In the genomic region with DNA sequence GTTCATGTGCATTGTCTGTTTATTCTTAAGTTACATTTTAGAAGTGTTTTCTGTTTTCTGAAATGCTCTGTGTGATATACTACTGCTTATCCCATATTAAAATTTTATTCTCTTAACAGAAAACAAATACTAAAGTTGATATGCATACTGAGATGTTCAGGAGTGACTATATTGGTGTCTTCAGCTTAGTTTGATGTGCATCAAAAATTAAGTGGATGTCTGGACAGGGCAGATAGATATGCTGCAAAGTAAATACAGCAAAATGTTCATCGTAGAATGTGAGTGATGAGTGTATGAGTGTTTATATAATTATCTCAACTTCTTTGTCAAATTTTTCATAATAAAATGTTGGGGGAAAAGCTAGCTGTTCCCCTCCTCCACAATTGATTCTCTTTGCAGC, we compare ENCODE assay signal across 21 cellular contexts. TPM values are rescaled to one million over a fixed set of nuclear protein-coding genes. Genes with fewer than 3 reads are reported as not detected.
A peak's percentile ranks its signal among the peaks of the same experiment; 100 is the strongest.
DNase-seq lines count a peak whose midpoint lies in the region; ATAC-seq, FAIRE-seq and TF ChIP-seq lines count a peak whose summit lies in the region.
"Had no signal": no experiment of that assay in that cellular context is flagged by ENCODE, and none has a peak within 500 bp of the region (broad histone marks: within the 10 kb centered on the region; RNA-seq: fewer than 3 reads in every experiment).

No MANE protein-coding gene starts in this region.

- RAD21 ChIA-PET in GM12878 (lab: Charles Lee; ENCODE audit: unreplicated experiment) = interaction anchor here (0.8 to 1.5 kb wide), 3 partner anchors 12 to 23 kb away, joined by 3 to 4 read pairs (median 4); a partner anchor contains a TSS

- H3K4me2 ChIP-seq in GM12878 (ENCODE audit: control insufficient read depth, insufficient read depth) = no peak overlapping the region; the same call in 1 of the 2 replicates

- peak overlapping the region; percentile 63 for H3K27ac Mint-ChIP-seq in activated CD8-positive, alpha-beta T cell treated with anti-CD3 and anti-CD28 coated beads for 36 hours
- no peak overlapping the region for H3K27ac Mint-ChIP-seq in activated CD8-positive, alpha-beta T cell treated with anti-CD3 and anti-CD28 coated beads, Interleukin-2, amount 10 ng/mL, durations not matched to agents 7 days and 5 days
- H3K27ac Mint-ChIP-seq in osteocyte (ENCODE audit: unreplicated experiment) = peak overlapping the region; percentile 62

- no peak for TF ChIP-seq RAD21 in GM12878 (IDR thresholded peaks at IDR 0.05; ENCODE audit: insufficient read depth, low read depth, low read length)

- CTCF ChIA-PET in activated CD8-positive, alpha-beta T cell treated with anti-CD3 and anti-CD28 coated beads for 36 hours (lab: Charles Lee) = interaction anchor here (1.2 to 1.4 kb wide), 3 partner anchors 12 to 23 kb away, joined by 3 to 4 read pairs (median 4); no protein-coding TSS in a partner anchor
- CTCF ChIA-PET in activated CD8-positive, alpha-beta T cell treated with anti-CD3 and anti-CD28 coated beads, Interleukin-2, amount 10 ng/mL, durations not matched to agents 7 days and 5 days (lab: Charles Lee) = interaction anchor here (1.1 kb wide), 1 partner anchor 23 kb away, joined by 3 read pairs; no protein-coding TSS in a partner anchor
- CTCF ChIA-PET in GM12878 (lab: Yijun Ruan, JAX) = interaction anchor here (1.4 to 2.1 kb wide), 2 partner anchors 12 to 564 kb away, joined by 4 to 7 read pairs; no protein-coding TSS in a partner anchor

- TF ChIP-seq CTCF in activated CD8-positive, alpha-beta T cell treated with anti-CD3 and anti-CD28 coated beads for 36 hours (IDR thresholded peaks at IDR 0.05) = no peak
- TF ChIP-seq CTCF in GM12878 (IDR thresholded peaks at IDR 0.05 in 2 of 3, conservative IDR thresholded peaks at IDR 0.05 in 1 of 3; ENCODE audit: control insufficient read depth in 2 of 3, extremely low read depth in 1 of 3, insufficient read depth in 1 of 3, low read depth in 3 of 3, low read length in 3 of 3) (no peak), osteocyte (IDR thresholded peaks at IDR 0.05) (no peak), upper lobe of right lung (IDR thresholded peaks at IDR 0.05) (no peak), sigmoid colon (IDR thresholded peaks at IDR 0.05) (no peak)

- H3K9me3 ChIP-seq in GM12878 (replicated peaks; ENCODE audit: control insufficient read depth, insufficient read depth, low read length) = no peaks in the 10 kb centered on the region; the same call in 1 of the 3 replicates
- no peaks in the 10 kb centered on the region for H3K9me3 ChIP-seq in upper lobe of right lung
- no peaks in the 10 kb centered on the region for H3K9me3 ChIP-seq in sigmoid colon
- H3K9me3 ChIP-seq: body of pancreas, uterus had no signal

- no peak for FAIRE-seq in GM12878 (lab: Jason Lieb, UNC)

- intact Hi-C loops in activated CD8-positive, alpha-beta T cell treated with anti-CD3 and anti-CD28 coated beads for 36 hours (cut with micrococcal nuclease) = no loop called here
- intact Hi-C loops in GM12878 (cut with micrococcal nuclease; ENCODE audit: unreplicated experiment) = no loop called here
- intact Hi-C loops in upper lobe of right lung (cut with DNase I) = no loop called here
- intact Hi-C loops in sigmoid colon (cut with DNase I) = no loop called here

- DNase-seq in activated CD8-positive, alpha-beta T cell treated with anti-CD3 and anti-CD28 coated beads for 36 hours = no peak
- no peak for DNase-seq in activated CD8-positive, alpha-beta T cell treated with anti-CD3 and anti-CD28 coated beads, Interleukin-2, amount 10 ng/mL, durations not matched to agents 7 days and 5 days
- DNase-seq in NCI-H69 (lab: John Stamatoyannopoulos, UW) (peak; percentile 43), GM12878 (ENCODE audit: low read depth, low spot score) (no peak), osteocyte (ENCODE audit: extremely low spot score, unreplicated experiment) (no peak), upper lobe of right lung (no peak), HPDE6-E6E7 (ENCODE audit: extremely low spot score) (no peak), sigmoid colon (no peak)
- DNase-seq: 8988T; activated naive CD4-positive, alpha-beta T cell treated with anti-CD3 and anti-CD28 coated beads for 36 hours; body of pancreas; cortex of kidney; DMS 273 treated with DMSO at 0.1 percent for 48 hours; GDM1; NCI-H2029 treated with DMSO at 0.1 percent for 48 hours; NCI-H446 treated with DMSO at 0.1 percent for 48 hours; NK-92 treated with Interleukin-12 subunit alpha and Interleukin-12 subunit beta, amount 100 ng/mL, for 24 hours; RPMI8226; uterus had no signal

- no peak overlapping the region for H3K9ac ChIP-seq in GM12878 (ENCODE audit: control insufficient read depth, insufficient read depth, low read length)

- H3K27ac ChIP-seq in GM12878 (ENCODE audit: control insufficient read depth, insufficient read depth) (peak overlapping the region; percentile 0; the same call in 1 of the 2 replicates), upper lobe of right lung (no peak overlapping the region), sigmoid colon (peak overlapping the region in 1 of 4 donors; percentile 50)
- H3K27ac ChIP-seq: uterus had no signal

- SMC1A ChIA-PET in GM12878 (lab: Charles Lee; ENCODE audit: uncharacterized antibody, unreplicated experiment) = interaction anchor here (0.7 to 2.0 kb wide), 4 partner anchors 12 to 24 kb away, joined by 3 to 13 read pairs (median 4); a partner anchor contains a TSS

- H2AFZ ChIP-seq in GM12878 (ENCODE audit: control insufficient read depth, low read depth, low read length) = no peak overlapping the region

- no peaks in the 10 kb centered on the region; a peak in 1 of 4 replicates for H3K36me3 ChIP-seq in GM12878 (ENCODE audit: control insufficient read depth in 2 of 2, insufficient read depth in 2 of 2, low read length in 1 of 2)
- no peaks in the 10 kb centered on the region for H3K36me3 ChIP-seq in upper lobe of right lung
- peaks cover 0 to under 1% (median 0%) of the 10 kb centered on the region in 4 donors for H3K36me3 ChIP-seq in sigmoid colon
- H3K36me3 ChIP-seq: uterus had no signal

- H4K20me1 ChIP-seq in GM12878 (ENCODE audit: control insufficient read depth, insufficient read depth) = peaks cover 8% of the 10 kb centered on the region

- peaks cover 99% of the 10 kb centered on the region for H3K79me2 ChIP-seq in GM12878 (ENCODE audit: control insufficient read depth, insufficient read depth, low read length)

- TF ChIP-seq EP300 in GM12878 (IDR thresholded peaks at IDR 0.05; ENCODE audit: borderline replicate concordance in 1 of 2, control insufficient read depth in 1 of 2, low read depth in 2 of 2, low read length in 2 of 2) (no peak), sigmoid colon (IDR thresholded peaks at IDR 0.05) (no peak)

- no peak for ATAC-seq in activated CD8-positive, alpha-beta T cell treated with anti-CD3 and anti-CD28 coated beads for 36 hours
- no peak for ATAC-seq in activated CD8-positive, alpha-beta T cell treated with anti-CD3 and anti-CD28 coated beads, Interleukin-2, amount 10 ng/mL, durations not matched to agents 7 days and 5 days
- ATAC-seq in GM12878 (peak; percentile 17), upper lobe of right lung (no peak)
- ATAC-seq: body of pancreas had no signal

- in situ Hi-C loops in GM12878 (cut with MboI) = no loop called here

- no peaks in the 10 kb centered on the region for H3K9me3 Mint-ChIP-seq in activated CD8-positive, alpha-beta T cell treated with anti-CD3 and anti-CD28 coated beads for 36 hours
- no peaks in the 10 kb centered on the region for H3K9me3 Mint-ChIP-seq in activated CD8-positive, alpha-beta T cell treated with anti-CD3 and anti-CD28 coated beads, Interleukin-2, amount 10 ng/mL, durations not matched to agents 7 days and 5 days (ENCODE audit: insufficient read depth)
- H3K9me3 Mint-ChIP-seq in osteocyte (ENCODE audit: unreplicated experiment) = no peaks in the 10 kb centered on the region
- H3K9me3 Mint-ChIP-seq: activated naive CD4-positive, alpha-beta T cell treated with anti-CD3 and anti-CD28 coated beads for 36 hours had no signal

- 50% methylated on average over 1 of the region's 1 CpG for WGBS in GM12878 (ENCODE audit: insufficient coverage, insufficient replicate concordance, low lambda C conversion rate, missing lambda C conversion rate)
- 70 to 73% methylated on average over 1 of the region's 1 CpG for WGBS in sigmoid colon, 2 donors

- peaks cover 78% of the 10 kb centered on the region for H3K4me1 Mint-ChIP-seq in activated CD8-positive, alpha-beta T cell treated with anti-CD3 and anti-CD28 coated beads for 36 hours (ENCODE audit: low read depth)
- peaks cover 48% of the 10 kb centered on the region for H3K4me1 Mint-ChIP-seq in activated CD8-positive, alpha-beta T cell treated with anti-CD3 and anti-CD28 coated beads, Interleukin-2, amount 10 ng/mL, durations not matched to agents 7 days and 5 days (ENCODE audit: low read depth)
- H3K4me1 Mint-ChIP-seq in osteocyte (ENCODE audit: unreplicated experiment) = peaks cover 64% of the 10 kb centered on the region

- H3K27me3 ChIP-seq in GM12878 (replicated peaks in 1 of 2; ENCODE audit: control insufficient read depth in 2 of 2, insufficient read depth in 2 of 2, low read length in 1 of 2) (no peaks in the 10 kb centered on the region), upper lobe of right lung (no peaks in the 10 kb centered on the region), sigmoid colon (no peaks in the 10 kb centered on the region)
- H3K27me3 ChIP-seq: body of pancreas, uterus had no signal

- TF ChIP-seq POLR2A in GM12878 (IDR thresholded peaks at IDR 0.05; ENCODE audit: low read depth, low read length) (no peak), sigmoid colon (IDR thresholded peaks at IDR 0.05) (no peak)

- H3K4me1 ChIP-seq in GM12878 (ENCODE audit: control insufficient read depth, insufficient read depth, low read length) (peaks cover 23% of the 10 kb centered on the region), upper lobe of right lung (peaks cover 74% of the 10 kb centered on the region), sigmoid colon (peaks cover 0 to 98% (median 89%) of the 10 kb centered on the region in 4 donors)

- no peak overlapping the region for H3K4me3 Mint-ChIP-seq in activated CD8-positive, alpha-beta T cell treated with anti-CD3 and anti-CD28 coated beads for 36 hours
- no peak overlapping the region for H3K4me3 Mint-ChIP-seq in activated CD8-positive, alpha-beta T cell treated with anti-CD3 and anti-CD28 coated beads, Interleukin-2, amount 10 ng/mL, durations not matched to agents 7 days and 5 days
- H3K4me3 Mint-ChIP-seq in osteocyte (ENCODE audit: unreplicated experiment) = no peak overlapping the region
- H3K4me3 Mint-ChIP-seq: activated naive CD4-positive, alpha-beta T cell treated with anti-CD3 and anti-CD28 coated beads for 36 hours had no signal

- H3K27me3 Mint-ChIP-seq in activated CD8-positive, alpha-beta T cell treated with anti-CD3 and anti-CD28 coated beads for 36 hours = no peaks in the 10 kb centered on the region
- no peaks in the 10 kb centered on the region for H3K27me3 Mint-ChIP-seq in activated CD8-positive, alpha-beta T cell treated with anti-CD3 and anti-CD28 coated beads, Interleukin-2, amount 10 ng/mL, durations not matched to agents 7 days and 5 days (ENCODE audit: low read depth)
- H3K27me3 Mint-ChIP-seq in osteocyte (ENCODE audit: unreplicated experiment) = no peaks in the 10 kb centered on the region
- H3K27me3 Mint-ChIP-seq: progenitor cell of endocrine pancreas had no signal

- POLR2A ChIA-PET in activated CD8-positive, alpha-beta T cell treated with anti-CD3 and anti-CD28 coated beads for 36 hours (lab: Charles Lee) = interaction anchor here (0.8 to 1.5 kb wide), 3 partner anchors 12 to 16 kb away, joined by 3 to 4 read pairs (median 4); a partner anchor contains a TSS
- POLR2A ChIA-PET in activated CD8-positive, alpha-beta T cell treated with anti-CD3 and anti-CD28 coated beads, Interleukin-2, amount 10 ng/mL, durations not matched to agents 7 days and 5 days (lab: Charles Lee) = no interaction called here
- POLR2A ChIA-PET in GM12878 (lab: Charles Lee) = interaction anchor here (0.6 to 1.2 kb wide), 2 partner anchors 12 to 1250 kb away, joined by 4 to 7 read pairs; no protein-coding TSS in a partner anchor

- H3K4me3 ChIP-seq in GM12878 = no peak overlapping the region
- H3K4me3 ChIP-seq in upper lobe of right lung = no peak overlapping the region
- H3K4me3 ChIP-seq in sigmoid colon = no peak overlapping the region
- H3K4me3 ChIP-seq: body of pancreas, lung, uterus had no signal

- BruUV-seq in GM12878 (replicated peaks; lab: Mats Ljungman, UMichigan) = no TSS peak

- H3K36me3 Mint-ChIP-seq in activated CD8-positive, alpha-beta T cell treated with anti-CD3 and anti-CD28 coated beads for 36 hours (ENCODE audit: low read depth) = peaks cover 9% of the 10 kb centered on the region
- H3K36me3 Mint-ChIP-seq in activated CD8-positive, alpha-beta T cell treated with anti-CD3 and anti-CD28 coated beads, Interleukin-2, amount 10 ng/mL, durations not matched to agents 7 days and 5 days (ENCODE audit: low read depth) = peaks cover 16% of the 10 kb centered on the region
- peaks cover 2% of the 10 kb centered on the region for H3K36me3 Mint-ChIP-seq in osteocyte (ENCODE audit: unreplicated experiment)

RNA-seq across cellular contexts. Expression of a gene that starts 13.2 kb away (rescaled TPM):
- total RNA-seq in activated CD8-positive, alpha-beta T cell treated with anti-CD3 and anti-CD28 coated beads for 36 hours = 100 to 1,000 TPM; 146 to 152 TPM
- total RNA-seq in activated CD8-positive, alpha-beta T cell treated with anti-CD3 and anti-CD28 coated beads, Interleukin-2, amount 10 ng/mL, durations not matched to agents 7 days and 5 days = 100 to 1,000 TPM; 138 to 142 TPM
- total RNA-seq in GM12878 (2013; cell fraction: nucleolus; rRNA removed) = 139 and 144 TPM in 2 replicates
- total RNA-seq in GM12878 (2014; rRNA removed) (124 and 128 TPM in 2 replicates), GM12878 (2014; rRNA removed; fragmentation: Illumina TruSeq; extraction: Trizol) (165 and 173 TPM in 2 replicates), GM12878 (2021) (136 and 137 TPM in 2 replicates), osteocyte (157 and 163 TPM in 2 replicates), upper lobe of right lung (225 TPM), sigmoid colon (100 to 1,000 TPM; 252 to 336 (median 291) TPM)
- 60.5 TPM for polyA plus RNA-seq in GM12878 (2011; ENCODE audit: low read depth)
- polyA plus RNA-seq in GM12878 (2011; rRNA removed) (235 and 368 TPM in 2 replicates), GM12878 (2014; fragmentation: Illumina TruSeq; extraction: Trizol) (252 and 265 TPM in 2 replicates), GM12878 (2014; fragmentation: Nextera tagmentation; extraction: Ambion mirVana) (10 to 100 TPM; 70.9 to 73.1 TPM), GM12878 (2014; rRNA removed) (154 and 159 TPM in 2 replicates), GM12878 (2016; fragmentation: Nextera tagmentation; extraction: Ambion mirVana) (100 to 1,000 TPM; 236 to 237 TPM), sigmoid colon (100 to 1,000 TPM; 181 to 297 (median 233) TPM)
- polyA plus RNA-seq in GM12878 (2011; cell fraction: cytosol; rRNA removed) = 78.7 and 122 TPM in 2 replicates
- 96.8 and 97.2 TPM in 2 replicates for polyA plus RNA-seq in GM12878 (2011; cell fraction: nucleus; rRNA removed)
- polyA plus RNA-seq in GM12878 (2012) = 76.2 and 145 TPM in 2 replicates
- polyA minus RNA-seq in GM12878 (2011; rRNA and poly(A)+ RNA removed) = 79.9 and 141 TPM in 2 replicates
- polyA minus RNA-seq in GM12878 (2011; cell fraction: cytosol; rRNA and poly(A)+ RNA removed) = 58.4 and 68.5 TPM in 2 replicates
- polyA minus RNA-seq in GM12878 (2011; cell fraction: nucleus; rRNA and poly(A)+ RNA removed) = 44.0 and 74.3 TPM in 2 replicates

RNA-seq across cellular contexts. Expression of a gene that starts 41.2 kb away (rescaled TPM):
- not detected for total RNA-seq in activated CD8-positive, alpha-beta T cell treated with anti-CD3 and anti-CD28 coated beads for 36 hours
- not detected for total RNA-seq in activated CD8-positive, alpha-beta T cell treated with anti-CD3 and anti-CD28 coated beads, Interleukin-2, amount 10 ng/mL, durations not matched to agents 7 days and 5 days
- not detected in 2 replicates for total RNA-seq in GM12878 (2013; cell fraction: nucleolus; rRNA removed)
- total RNA-seq in GM12878 (2014; rRNA removed) (0.06 TPM in 1 of 2 replicates, not detected in the other), GM12878 (2014; rRNA removed; fragmentation: Illumina TruSeq; extraction: Trizol) (0.04 TPM in 1 of 2 replicates, not detected in the other), GM12878 (2021) (0.40 TPM in 1 of 2 replicates, not detected in the other), osteocyte (0.11 and 0.29 TPM in 2 replicates), upper lobe of right lung (0.55 TPM), sigmoid colon (not detected)
- not detected for polyA plus RNA-seq in GM12878 (2011; ENCODE audit: low read depth)
- polyA plus RNA-seq in GM12878 (2011; rRNA removed) (not detected in 2 replicates), GM12878 (2014; fragmentation: Illumina TruSeq; extraction: Trizol) (0.07 TPM in 1 of 2 replicates, not detected in the other), GM12878 (2014; fragmentation: Nextera tagmentation; extraction: Ambion mirVana) (not detected), GM12878 (2014; rRNA removed) (0.09 TPM in 1 of 2 replicates, not detected in the other), GM12878 (2016; fragmentation: Nextera tagmentation; extraction: Ambion mirVana) (not detected), sigmoid colon (under 1 TPM in 1 of 3 donors, not detected in 2; 0.04 TPM)
- not detected in 2 replicates for polyA plus RNA-seq in GM12878 (2011; cell fraction: cytosol; rRNA removed)
- polyA plus RNA-seq in GM12878 (2011; cell fraction: nucleus; rRNA removed) = not detected in 2 replicates
- polyA plus RNA-seq in GM12878 (2012) = 0.04 TPM in 1 of 2 replicates, not detected in the other
- polyA minus RNA-seq in GM12878 (2011; rRNA and poly(A)+ RNA removed) = not detected in 2 replicates
- polyA minus RNA-seq in GM12878 (2011; cell fraction: cytosol; rRNA and poly(A)+ RNA removed) = not detected in 2 replicates
- not detected in 2 replicates for polyA minus RNA-seq in GM12878 (2011; cell fraction: nucleus; rRNA and poly(A)+ RNA removed)
- total RNA-seq: activated naive CD4-positive, alpha-beta T cell treated with anti-CD3 and anti-CD28 coated beads for 36 hours; body of pancreas; progenitor cell of endocrine pancreas had no signal
